In the genomic region with DNA sequence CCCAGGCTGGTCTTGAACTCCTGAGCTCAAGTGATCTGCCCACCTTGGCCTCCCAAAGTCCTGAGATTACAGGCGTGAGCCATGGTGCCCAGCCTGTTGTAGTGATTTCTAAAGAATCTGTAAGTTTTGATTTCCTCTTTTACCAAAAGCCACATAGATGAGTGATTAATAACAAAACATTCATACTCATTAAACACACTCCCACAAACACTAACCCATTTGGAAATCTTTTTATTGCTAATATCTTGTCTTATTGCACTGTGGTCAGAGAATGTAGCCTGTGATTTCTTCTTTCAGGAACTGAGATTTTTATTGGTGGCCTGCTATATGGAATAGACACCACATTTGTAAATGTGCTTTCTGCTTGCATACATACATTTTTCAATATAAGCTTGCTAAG, we compare ENCODE assay signal across 19 cellular contexts.
"Had no signal": no experiment of that assay in that cellular context is flagged by ENCODE, and none has a peak within 500 bp of the region (broad histone marks: within the 10 kb centered on the region; RNA-seq: fewer than 3 reads in every experiment).

No MANE protein-coding gene starts in this region.

- H3K27ac Mint-ChIP-seq: activated naive CD8-positive, alpha-beta T cell treated with anti-CD3 and anti-CD28 coated beads for 36 hours; memory B cell; nephron had no signal

- H3K4me1 ChIP-seq: breast epithelium, psoas muscle, right atrium auricular region, tibial nerve had no signal

- H3K27me3 Mint-ChIP-seq: activated naive CD8-positive, alpha-beta T cell treated with anti-CD3 and anti-CD28 coated beads for 36 hours had no signal

- H3K9me3 ChIP-seq: breast epithelium, neutrophil, ovary, psoas muscle, right atrium auricular region, tibial nerve had no signal

- H3K4me3 ChIP-seq: breast epithelium, coronary artery, ovary, psoas muscle, right atrium auricular region, tibial nerve had no signal

- FAIRE-seq: keratinocyte had no signal

- H3K9me3 Mint-ChIP-seq: activated naive CD8-positive, alpha-beta T cell treated with anti-CD3 and anti-CD28 coated beads for 36 hours; memory B cell had no signal

- H3K36me3 Mint-ChIP-seq: activated naive CD8-positive, alpha-beta T cell treated with anti-CD3 and anti-CD28 coated beads for 36 hours; memory B cell had no signal

- H3K4me1 Mint-ChIP-seq: activated naive CD8-positive, alpha-beta T cell treated with anti-CD3 and anti-CD28 coated beads for 36 hours; memory B cell; nephron had no signal

- H3K27ac ChIP-seq: breast epithelium, neutrophil, ovary, psoas muscle, right atrium auricular region, tibial nerve had no signal

- ATAC-seq: left colon, psoas muscle, SK-N-SH treated with all-trans-retinoic acid at 6 μM for 48 hours had no signal

- H3K4me3 Mint-ChIP-seq: activated naive CD8-positive, alpha-beta T cell treated with anti-CD3 and anti-CD28 coated beads for 36 hours; memory B cell; nephron had no signal

- H3K36me3 ChIP-seq: breast epithelium, neutrophil, ovary, right atrium auricular region had no signal

- DNase-seq: activated naive CD4-positive, alpha-beta T cell treated with Interleukin-2 at 50 U/mL for 16 hours; activated naive CD8-positive, alpha-beta T cell treated with anti-CD3 and anti-CD28 coated beads for 36 hours; cerebellar nuclear complex; left colon; ovary; psoas muscle; stimulated activated CD4-positive, alpha-beta T cell treated with anti-CD3 and anti-CD28 coated beads, Interleukin-12 subunit alpha, Interleukin-12 subunit beta, amount 100 ng/mL, for 4 hours; stimulated activated CD4-positive, alpha-beta T cell treated with anti-CD3 and anti-CD28 coated beads, Interleukin-1b, Interleukin-23, amount 100 ng/mL, for 48 hours; stimulated activated naive CD4-positive, alpha-beta T cell treated with Interleukin-2 at 50 U/mL for 16 hours; substantia nigra had no signal

- H3K27me3 ChIP-seq: breast epithelium, ovary, right atrium auricular region, tibial nerve had no signal
